In genomic region chr4:176195184-176195978, GRCh38 we compare ENCODE assay signal across 8 cellular contexts. TPM values are rescaled to one million over a fixed set of nuclear protein-coding genes. Genes with fewer than 3 reads are reported as not detected.
DNase-seq lines count a peak whose midpoint lies in the region; ATAC-seq, FAIRE-seq and TF ChIP-seq lines count a peak whose summit lies in the region.

Gene SPATA4, minus strand, starts transcription at chr4:176195585. Its CDS starts 23 bp downstream, at chr4:176195562.

- ATAC-seq in HG03432 (IDR thresholded peaks at IDR 0.05; ENCODE audit: unreplicated experiment): peak; percentile 98

- H4K20me1 ChIP-seq in keratinocyte (ENCODE audit: control insufficient read depth, extremely low read depth, insufficient read depth, low read length): no peaks in the 10 kb centered on the region

- DNase-seq in AG09319 (ENCODE audit: extremely low read depth, low read depth) (peak; percentile 76), GM19238 (ENCODE audit: insufficient read length, low spot score) (peak; percentile 86), NCI-H460 (ENCODE audit: extremely low read depth, low read depth) (peak; percentile 79), cerebellum (ENCODE audit: low spot score) (peak; percentile 94), keratinocyte (ENCODE audit: low read depth, low spot score) (no peak)
- peak; percentile 90 for DNase-seq in activated CD4-positive, alpha-beta T cell treated with anti-CD3 and anti-CD28 coated beads for 1 hour
- peak; percentile 91 for DNase-seq in stimulated activated CD4-positive, alpha-beta T cell treated with anti-CD3 and anti-CD28 coated beads, Interleukin-12 subunit alpha, Interleukin-12 subunit beta, amount 100 ng/mL, for 4 hours

- peak within 1 kb of the TSS; percentile 46 to 74 (median 61) for H3K4me3 ChIP-seq in keratinocyte (ENCODE audit: control insufficient read depth in 2 of 3, extremely low read depth in 1 of 3, insufficient read depth in 2 of 3, low read depth in 1 of 3, low read length in 3 of 3)

- peak; percentile 17 for FAIRE-seq in keratinocyte (lab: Jason Lieb, UNC)

- H3K27me3 ChIP-seq in keratinocyte (ENCODE audit: control insufficient read depth, extremely low read depth, insufficient read depth, low read length): no peaks in the 10 kb centered on the region

- H3K9me1 ChIP-seq in keratinocyte (ENCODE audit: control insufficient read depth, extremely low read depth, insufficient read depth, low read length): no peaks in the 10 kb centered on the region

- TF ChIP-seq CTCF in AG09319 (IDR thresholded peaks at IDR 0.05; ENCODE audit: low read depth, low read length) (no peak), keratinocyte (optimal IDR thresholded peaks at IDR 0.05 in 1 of 3, IDR thresholded peaks at IDR 0.05 in 1 of 3, conservative IDR thresholded peaks at IDR 0.05 in 1 of 3; ENCODE audit: extremely low read depth in 1 of 3, insufficient read depth in 2 of 3, low read length in 3 of 3) (no peak)

- H3K36me3 ChIP-seq in keratinocyte (ENCODE audit: control insufficient read depth in 2 of 2, extremely low read depth in 1 of 2, insufficient read depth in 2 of 2, low read length in 2 of 2): no peaks in the 10 kb centered on the region

- peak within 1 kb of the TSS; percentile 77 for H3K9ac ChIP-seq in keratinocyte (ENCODE audit: control insufficient read depth, extremely low read depth, insufficient read depth, low read length)

- H3K4me1 ChIP-seq in keratinocyte (ENCODE audit: control insufficient read depth, extremely low read depth, insufficient read depth, low read length): peaks cover 31% of the 10 kb centered on the region

- H3K9me3 ChIP-seq in keratinocyte (ENCODE audit: control insufficient read depth, low read depth, low read length): no peaks in the 10 kb centered on the region

- no peaks in the 10 kb centered on the region for H3K79me2 ChIP-seq in keratinocyte (ENCODE audit: control insufficient read depth, insufficient read depth, low read length)

- peak within 1 kb of the TSS; percentile 99 for H3K27ac ChIP-seq in keratinocyte (ENCODE audit: control insufficient read depth, insufficient read depth, low read length)

- H2AFZ ChIP-seq in keratinocyte (ENCODE audit: control insufficient read depth, low read length): peak within 1 kb of the TSS; percentile 100

- peak within 1 kb of the TSS; percentile 81 for H3K4me2 ChIP-seq in keratinocyte (ENCODE audit: control insufficient read depth, extremely low read depth, insufficient read depth, low read depth, low read length)

- dilution Hi-C loops in keratinocyte (cut with MboI; ENCODE audit: extremely low pct_ligation_motif_present, low sequenced_read_pairs): no loop called here

RNA-seq across cellular contexts. Expression of gene SPATA4, which starts in this region (rescaled TPM):
- total RNA-seq in NCI-H460 (2014; rRNA removed; shearing (Covaris generic)): 0.12 TPM in 1 of 2 replicates, not detected in the other
- 0.33 TPM in 1 of 2 replicates, not detected in the other for polyA plus RNA-seq in NCI-H460 (2014; cell fraction: nucleus; rRNA removed)
- total RNA-seq in cerebellum: 0.09 TPM
- 0.05 to 0.13 TPM (median 0.12 TPM) in 3 replicates for polyA plus RNA-seq in keratinocyte
- not detected for polyA plus RNA-seq in keratinocyte (2011; ENCODE audit: low read depth)
- polyA plus RNA-seq in keratinocyte (2011; cell fraction: cytosol; rRNA removed): 0.12 and 0.18 TPM in 2 replicates
- 0.08 and 0.13 TPM in 2 replicates for polyA plus RNA-seq in keratinocyte (2011; cell fraction: nucleus; rRNA removed)
- polyA plus RNA-seq in keratinocyte (2012; ENCODE audit: low replicate concordance): not detected in 2 replicates
- polyA minus RNA-seq in keratinocyte: 0.13 to 0.23 TPM in 2 of 3 replicates, not detected in the other
- not detected for polyA minus RNA-seq in keratinocyte (2011; cell fraction: cytosol; rRNA and poly(A)+ RNA removed)
- polyA minus RNA-seq in keratinocyte (2011; cell fraction: nucleus; rRNA and poly(A)+ RNA removed): not detected in 2 replicates

Comparison
In these comparisons a context has a peak if more than half of its experiments do, and no peak if none do; other contexts are left out.
1. Peak in DNase-seq in NCI-H460; RNA of the gene not detected or under 1 TPM.
2. Peak in DNase-seq in cerebellum; RNA of the gene not detected or under 1 TPM.